1 cellular context compared by ENCODE assay signal in the genomic region with DNA sequence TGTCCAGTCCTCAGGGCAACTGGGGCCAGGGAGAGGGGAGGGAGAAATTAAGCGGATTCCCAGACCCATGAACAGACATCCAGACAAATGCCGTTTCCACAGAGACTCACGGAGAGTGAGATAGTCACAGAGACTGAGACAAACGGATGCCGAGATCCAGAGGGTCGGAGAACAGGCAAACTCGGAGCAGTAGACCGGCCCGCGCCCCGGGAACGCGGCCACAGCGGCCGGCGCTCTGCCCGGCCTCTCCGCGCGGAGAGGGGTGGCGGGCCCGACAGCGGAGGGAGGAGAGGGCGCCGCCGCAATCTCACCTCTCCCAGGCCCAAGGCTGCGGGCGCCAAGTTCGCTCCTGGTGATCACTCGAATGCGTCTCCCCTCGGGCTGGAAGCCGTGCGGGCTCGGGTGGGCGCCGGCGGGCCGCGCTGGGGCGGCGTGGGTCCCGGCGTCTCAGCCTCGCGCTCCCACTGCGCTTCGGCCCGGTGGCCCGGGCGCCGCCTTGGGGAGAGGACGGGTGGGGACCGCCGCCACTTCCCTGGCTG.
TF ChIP-seq lines count a peak whose summit lies in the region.

No MANE protein-coding gene starts in this region.

TF ChIP-seq in SK-N-SH, 30 proteins besides CTCF, POLR2A, EP300 and RAD21 (continued from another document):
- TF ChIP-seq SIN3A (IDR thresholded peaks at IDR 0.05; ENCODE audit: borderline replicate concordance, low read depth, low read length) (no peak), GABPA (IDR thresholded peaks at IDR 0.05; ENCODE audit: low read depth) (no peak), CHD2 (IDR thresholded peaks at IDR 0.05; ENCODE audit: low read length, partially characterized antibody) (no peak), NFIC (IDR thresholded peaks at IDR 0.05; ENCODE audit: borderline replicate concordance) (no peak), SMC3 (IDR thresholded peaks at IDR 0.05; ENCODE audit: low read depth, low read length) (no peak), YY1 (IDR thresholded peaks at IDR 0.05; ENCODE audit: low read depth) (no peak)
